21 cellular contexts compared by ENCODE assay signal in genomic region chr2:52083214-52083613, GRCh38.
"Had no signal": no experiment of that assay in that cellular context is flagged by ENCODE, and none has a peak within 500 bp of the region (broad histone marks: within the 10 kb centered on the region; RNA-seq: fewer than 3 reads in every experiment).

No MANE protein-coding gene starts in this region.

- H3K4me3 ChIP-seq: dorsolateral prefrontal cortex, hepatocyte, lung, right lobe of liver, thoracic aorta, tibial nerve, upper lobe of left lung had no signal

- H3K27me3 Mint-ChIP-seq: memory B cell; progenitor cell of endocrine pancreas; stimulated activated naive B cell treated with anti-CD40 and anti-IgM and Interleukin-4, amounts not matched to agents 10 μg/mL and 1 μg/mL and 100 μg/mL, for 72 hours; stimulated activated naive CD8-positive, alpha-beta T cell treated with anti-CD3 and anti-CD28 coated beads, Interleukin-15, Interleukin-2, amounts not matched to agents 100 ng/mL and 50 ng/mL, for 24 hours had no signal

- H3K27ac ChIP-seq: dorsolateral prefrontal cortex, hepatocyte, parathyroid adenoma, right lobe of liver, thoracic aorta, tibial nerve, upper lobe of left lung had no signal

- H3K9ac ChIP-seq: parathyroid adenoma had no signal

- H3K27me3 ChIP-seq: dorsolateral prefrontal cortex, hepatocyte, right lobe of liver, tibial nerve, upper lobe of left lung had no signal

- H3K4me1 ChIP-seq: parathyroid adenoma, right lobe of liver, tibial nerve, upper lobe of left lung had no signal

- H3K4me3 Mint-ChIP-seq: memory B cell; natural killer cell; neural crest cell; stimulated activated naive B cell treated with anti-CD40 and anti-IgM and Interleukin-4, amounts not matched to agents 10 μg/mL and 1 μg/mL and 100 μg/mL, for 72 hours; stimulated activated naive CD8-positive, alpha-beta T cell treated with anti-CD3 and anti-CD28 coated beads, Interleukin-15, Interleukin-2, amounts not matched to agents 100 ng/mL and 50 ng/mL, for 24 hours had no signal

- H3K9me3 ChIP-seq: right lobe of liver, thoracic aorta, tibial nerve, upper lobe of left lung had no signal

- H3K27ac Mint-ChIP-seq: memory B cell; natural killer cell; progenitor cell of endocrine pancreas; stimulated activated naive B cell treated with anti-CD40 and anti-IgM and Interleukin-4, amounts not matched to agents 10 μg/mL and 1 μg/mL and 100 μg/mL, for 72 hours; stimulated activated naive CD8-positive, alpha-beta T cell treated with anti-CD3 and anti-CD28 coated beads, Interleukin-15, Interleukin-2, amounts not matched to agents 100 ng/mL and 50 ng/mL, for 24 hours had no signal

- H3K9me3 Mint-ChIP-seq: memory B cell; neural crest cell; stimulated activated naive B cell treated with anti-CD40 and anti-IgM and Interleukin-4, amounts not matched to agents 10 μg/mL and 1 μg/mL and 100 μg/mL, for 72 hours had no signal

- DNase-seq: cortex of kidney; dorsolateral prefrontal cortex; effector CD4-positive, alpha-beta T cell; kidney; natural killer cell; right lobe of liver; small intestine; stimulated activated CD4-positive, alpha-beta T cell treated with anti-CD3 and anti-CD28 coated beads, Interleukin-15, amount 100 ng/mL, for 24 hours; stimulated activated CD4-positive, alpha-beta T cell treated with anti-CD3 and anti-CD28 coated beads, Interleukin-2, amount 100 ng/mL, for 48 hours; stimulated activated naive B cell treated with anti-CD40 and anti-IgM and Interleukin-4, amounts not matched to agents 10 μg/mL and 1 μg/mL and 100 μg/mL, for 72 hours; upper lobe of left lung had no signal

- H3K4me2 ChIP-seq: hepatocyte had no signal

- H3K79me2 ChIP-seq: hepatocyte, parathyroid adenoma had no signal

- H3K36me3 Mint-ChIP-seq: memory B cell; natural killer cell; stimulated activated naive B cell treated with anti-CD40 and anti-IgM and Interleukin-4, amounts not matched to agents 10 μg/mL and 1 μg/mL and 100 μg/mL, for 72 hours had no signal

- ATAC-seq: left lobe of liver; natural killer cell; right lobe of liver; stimulated activated naive B cell treated with anti-CD40 and anti-IgM and Interleukin-4, amounts not matched to agents 10 μg/mL and 1 μg/mL and 100 μg/mL, for 72 hours had no signal

- H3K36me3 ChIP-seq: right lobe of liver, thoracic aorta, tibial nerve, upper lobe of left lung had no signal

- H2AFZ ChIP-seq: hepatocyte, parathyroid adenoma had no signal

- H3K4me1 Mint-ChIP-seq: memory B cell; natural killer cell; neural crest cell; stimulated activated naive B cell treated with anti-CD40 and anti-IgM and Interleukin-4, amounts not matched to agents 10 μg/mL and 1 μg/mL and 100 μg/mL, for 72 hours had no signal
